ENCODE assay signal across 29 cellular contexts in the genomic region with DNA sequence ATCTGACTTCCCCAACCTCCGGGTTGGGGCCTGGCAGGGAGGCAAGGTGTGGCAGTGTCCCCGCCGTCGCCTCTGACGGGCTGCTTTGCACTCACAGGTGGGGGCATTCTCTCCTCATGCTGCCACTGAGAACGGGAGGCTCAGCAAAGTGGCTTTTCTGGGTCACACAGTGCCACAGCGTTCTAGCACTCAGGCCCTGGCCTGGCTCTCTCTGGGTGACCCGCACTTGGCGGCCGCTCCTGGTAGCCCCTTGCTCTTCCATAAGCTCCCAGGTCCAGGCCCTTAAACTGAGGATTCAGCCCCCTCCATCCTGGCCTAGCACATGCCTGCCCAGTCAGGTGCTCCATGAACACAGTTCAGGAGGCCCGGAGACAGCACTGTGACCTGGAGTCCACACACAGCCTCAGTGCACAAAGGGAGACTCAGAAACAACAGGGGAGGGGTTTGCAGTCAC. TPM values are rescaled to one million over a fixed set of nuclear protein-coding genes. Genes with fewer than 3 reads are reported as not detected.
"Had no signal": no experiment of that assay in that cellular context is flagged by ENCODE, and none has a peak within 500 bp of the region (broad histone marks: within the 10 kb centered on the region; RNA-seq: fewer than 3 reads in every experiment).

No MANE protein-coding gene starts in this region.

- H3K27me3 ChIP-seq: left lung, pancreas, right atrium auricular region, upper lobe of left lung had no signal

- H3K36me3 Mint-ChIP-seq: activated naive CD4-positive, alpha-beta T cell treated with anti-CD3 and anti-CD28 coated beads, Interleukin-2, amount 10 ng/mL, durations not matched to agents 7 days and 5 days; natural killer cell had no signal

- H3K27ac Mint-ChIP-seq: activated B cell treated with CpG ODN at 0.5 μM for 24 hours; activated naive CD4-positive, alpha-beta T cell treated with anti-CD3 and anti-CD28 coated beads, Interleukin-2, amount 10 ng/mL, durations not matched to agents 7 days and 5 days; natural killer cell; T-helper 1 cell treated with Interleukin-12 subunit alpha and Interleukin-12 subunit beta and Interleukin-4 antibody, amounts not matched to agents 30 μg/mL and 1 μg/mL, for 36 hours had no signal

- H3K4me1 ChIP-seq: heart right ventricle, pancreas, psoas muscle, right atrium auricular region, upper lobe of left lung had no signal

- H3K36me3 ChIP-seq: heart right ventricle, left lung, pancreas, right atrium auricular region, thoracic aorta, upper lobe of left lung had no signal

- H3K27ac ChIP-seq: heart right ventricle, left lung, pancreas, psoas muscle, right atrium auricular region, thoracic aorta, upper lobe of left lung had no signal

- DNase-seq: activated B cell treated with CpG ODN at 0.5 μM for 24 hours; activated CD4-positive, alpha-beta T cell treated with anti-CD3 and anti-CD28 coated beads for 4 hours; activated CD4-positive, alpha-beta T cell treated with anti-CD3 and anti-CD28 coated beads, Interleukin-2, amount 50 U/mL, for 48 hours; activated CD8-positive, alpha-beta memory T cell treated with anti-CD3 and anti-CD28 coated beads, Interleukin-2, amount 50 U/mL, for 48 hours; activated naive CD4-positive, alpha-beta T cell treated with anti-CD3 and anti-CD28 coated beads, Interleukin-2, amount 10 ng/mL, durations not matched to agents 7 days and 5 days; activated T-cell treated with anti-CD3 and anti-CD28 coated beads, Interleukin-2, amount 50 U/mL, for 4 hours; amygdala; cortex of kidney; erythroblast; foreskin fibroblast; heart right ventricle; kidney; midbrain; natural killer cell; psoas muscle; stimulated activated CD4-positive, alpha-beta T cell treated with anti-CD3 and anti-CD28 coated beads, Interleukin-12 subunit alpha, Interleukin-12 subunit beta, amount 100 ng/mL, for 4 hours; stimulated activated CD4-positive, alpha-beta T cell treated with anti-CD3 and anti-CD28 coated beads, Interleukin-4, amount 100 ng/mL, for 4 hours; T1000 had no signal

- H3K4me1 Mint-ChIP-seq: activated B cell treated with CpG ODN at 0.5 μM for 24 hours; activated naive CD4-positive, alpha-beta T cell treated with anti-CD3 and anti-CD28 coated beads, Interleukin-2, amount 10 ng/mL, durations not matched to agents 7 days and 5 days; natural killer cell had no signal

- H3K27me3 Mint-ChIP-seq: activated naive CD4-positive, alpha-beta T cell treated with anti-CD3 and anti-CD28 coated beads, Interleukin-2, amount 10 ng/mL, durations not matched to agents 7 days and 5 days had no signal

- ATAC-seq: activated T-cell treated with anti-CD3 and anti-CD28 coated beads, Interleukin-2, amount 50 U/mL, for 4 hours; heart right ventricle; left lung; pancreas; psoas muscle had no signal

- H3K4me3 ChIP-seq: heart right ventricle, left lung, pancreas, psoas muscle, right atrium auricular region, thoracic aorta, upper lobe of left lung had no signal

- H3K4me3 Mint-ChIP-seq: activated B cell treated with CpG ODN at 0.5 μM for 24 hours; activated naive CD4-positive, alpha-beta T cell treated with anti-CD3 and anti-CD28 coated beads, Interleukin-2, amount 10 ng/mL, durations not matched to agents 7 days and 5 days; activated T-cell treated with anti-CD3 and anti-CD28 coated beads, Interleukin-2, amount 50 U/mL, for 4 hours; natural killer cell; T-helper 1 cell treated with Interleukin-12 subunit alpha and Interleukin-12 subunit beta and Interleukin-4 antibody, amounts not matched to agents 30 μg/mL and 1 μg/mL, for 36 hours had no signal

- H3K9me3 Mint-ChIP-seq: activated B cell treated with CpG ODN at 0.5 μM for 24 hours; activated naive CD4-positive, alpha-beta T cell treated with anti-CD3 and anti-CD28 coated beads, Interleukin-2, amount 10 ng/mL, durations not matched to agents 7 days and 5 days; activated T-cell treated with anti-CD3 and anti-CD28 coated beads, Interleukin-2, amount 50 U/mL, for 4 hours; natural killer cell; T-helper 1 cell treated with Interleukin-12 subunit alpha and Interleukin-12 subunit beta and Interleukin-4 antibody, amounts not matched to agents 30 μg/mL and 1 μg/mL, for 36 hours had no signal

- H3K9me3 ChIP-seq: heart right ventricle, left lung, pancreas, psoas muscle, right atrium auricular region, thoracic aorta, upper lobe of left lung had no signal

RNA-seq across cellular contexts. Expression of a gene that starts 3.3 kb away (rescaled TPM):
- total RNA-seq: activated B cell treated with CpG ODN at 0.5 μM for 24 hours; activated CD8-positive, alpha-beta memory T cell treated with anti-CD3 and anti-CD28 coated beads for 36 hours; activated T-cell treated with anti-CD3 and anti-CD28 coated beads, Interleukin-2, amount 50 U/mL, for 4 hours; bronchial epithelial cell; fibroblast of lung; heart right ventricle; kidney; left lung; lung microvascular endothelial cell; natural killer cell; pancreas; psoas muscle; right atrium auricular region; skeletal muscle tissue; thoracic aorta; upper lobe of left lung had no signal
- polyA plus RNA-seq: fibroblast of lung, heart right ventricle, pancreas, psoas muscle had no signal

RNA-seq across cellular contexts. Expression of a gene that starts 25.2 kb away (rescaled TPM):
- total RNA-seq: fibroblast of lung, lung microvascular endothelial cell had no signal

RNA-seq across cellular contexts. Expression of a gene that starts 40.1 kb away (rescaled TPM):
- total RNA-seq: activated B cell treated with CpG ODN at 0.5 μM for 24 hours; activated CD8-positive, alpha-beta memory T cell treated with anti-CD3 and anti-CD28 coated beads for 36 hours; activated T-cell treated with anti-CD3 and anti-CD28 coated beads, Interleukin-2, amount 50 U/mL, for 4 hours; bronchial epithelial cell; fibroblast of lung; heart right ventricle; left lung; lung microvascular endothelial cell; natural killer cell; psoas muscle; right atrium auricular region; skeletal muscle tissue; thoracic aorta had no signal
- polyA plus RNA-seq: fibroblast of lung, heart right ventricle, psoas muscle had no signal
